Comparison of ENCODE assay signal across 25 cellular contexts in the genomic region with DNA sequence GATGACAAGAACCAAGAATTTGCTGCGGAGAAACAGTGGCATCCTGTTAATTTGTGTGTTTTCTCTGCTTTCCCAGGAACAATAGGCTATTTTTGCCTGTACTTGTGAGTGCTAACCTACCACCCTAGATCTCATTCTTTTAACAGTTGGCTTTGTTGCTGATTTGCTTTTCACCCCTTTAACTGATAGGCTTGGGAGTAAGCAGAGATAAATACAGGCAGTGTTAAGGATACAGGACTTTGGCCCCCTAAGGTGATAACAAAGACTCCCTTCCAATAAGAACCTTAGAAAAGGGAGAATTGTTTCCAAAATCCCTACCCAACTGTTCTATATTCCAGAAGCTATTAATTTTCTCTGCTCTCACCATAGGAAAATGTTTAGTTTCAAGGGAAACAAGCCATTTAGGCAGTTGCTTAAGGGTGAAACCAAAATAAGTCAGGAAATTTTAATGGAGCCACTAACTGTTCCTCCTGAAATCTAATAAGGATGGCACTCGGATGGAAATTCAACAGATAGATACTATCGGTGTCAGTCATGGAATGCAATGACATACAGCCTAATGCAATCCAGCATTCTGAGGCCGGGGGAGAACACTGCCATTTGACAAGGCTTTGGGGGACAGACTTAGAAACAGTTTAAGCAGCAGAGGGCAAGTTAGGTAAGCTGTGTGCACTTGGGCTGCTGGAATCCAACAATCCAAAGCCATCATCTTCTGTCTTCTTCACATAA.
DNase-seq lines count a peak whose midpoint lies in the region; ATAC-seq, FAIRE-seq and TF ChIP-seq lines count a peak whose summit lies in the region.
"Had no signal": no experiment of that assay in that cellular context is flagged by ENCODE, and none has a peak within 500 bp of the region (broad histone marks: within the 10 kb centered on the region; RNA-seq: fewer than 3 reads in every experiment).

No MANE protein-coding gene starts in this region.

- H3K36me3 Mint-ChIP-seq in GM23338 (ENCODE audit: low read depth), result peaks cover 5% of the 10 kb centered on the region; the same call in 2 of the 3 replicates
- no peaks in the 10 kb centered on the region for H3K36me3 Mint-ChIP-seq in natural killer cell treated with Interleukin-12 subunit alpha and Interleukin-12 subunit beta and Interleukin-15 and Interleukin-18, amount 100 ng/mL, for 72 hours
- H3K36me3 Mint-ChIP-seq: IgD-negative memory B cell had no signal

- no peak overlapping the region for H3K23ac ChIP-seq in neuronal stem cell (ENCODE audit: low read depth, low read length, poor library complexity)

- H4K8ac ChIP-seq in neuronal stem cell (ENCODE audit: low read depth, low read length), result no peak overlapping the region

- no peak overlapping the region for H3K27ac Mint-ChIP-seq in GM23338
- no peak overlapping the region for H3K27ac Mint-ChIP-seq in natural killer cell treated with Interleukin-12 subunit alpha and Interleukin-12 subunit beta and Interleukin-15 and Interleukin-18, amount 100 ng/mL, for 72 hours
- H3K27ac Mint-ChIP-seq: IgD-negative memory B cell had no signal

- peaks cover 11% of the 10 kb centered on the region for H3K4me1 Mint-ChIP-seq in GM23338
- H3K4me1 Mint-ChIP-seq in natural killer cell treated with Interleukin-12 subunit alpha and Interleukin-12 subunit beta and Interleukin-15 and Interleukin-18, amount 100 ng/mL, for 72 hours (ENCODE audit: low read depth in 2 of 2), result no peaks in the 10 kb centered on the region

- BruUV-seq in endothelial cell of umbilical vein (replicated peaks; lab: Mats Ljungman, UMichigan), result no TSS peak

- no peaks in the 10 kb centered on the region for H3F3A ChIP-seq in GM23338 (replicated peaks; ENCODE audit: low read depth)
- H3F3A ChIP-seq in SK-N-SH (replicated peaks; ENCODE audit: insufficient read depth), result no peaks in the 10 kb centered on the region

- H3K36me3 ChIP-seq in GM23338 (ENCODE audit: insufficient read depth) (no peaks in the 10 kb centered on the region), SK-N-SH (replicated peaks in 1 of 2; ENCODE audit: control insufficient read depth in 1 of 2, insufficient read depth in 2 of 2, low read length in 1 of 2) (no peaks in the 10 kb centered on the region), endothelial cell of umbilical vein (ENCODE audit: control insufficient read depth in 2 of 2, extremely low read depth in 1 of 2, insufficient read depth in 2 of 2, low read length in 2 of 2) (no peaks in the 10 kb centered on the region), neuronal stem cell (replicated peaks in 1 of 2; ENCODE audit: control insufficient read depth in 2 of 2, insufficient read depth in 2 of 2, low read length in 2 of 2) (no peaks in the 10 kb centered on the region)
- H3K36me3 ChIP-seq: BE2C had no signal

- H4K20me1 ChIP-seq in GM23338 (replicated peaks; ENCODE audit: insufficient read depth), result no peaks in the 10 kb centered on the region
- no peaks in the 10 kb centered on the region for H4K20me1 ChIP-seq in SK-N-SH (ENCODE audit: insufficient read depth)
- H4K20me1 ChIP-seq in endothelial cell of umbilical vein (replicated peaks; ENCODE audit: control insufficient read depth, extremely low read depth, insufficient read depth, low read length), result no peaks in the 10 kb centered on the region

- 27% methylated on average over 4 of the region's 4 CpGs for WGBS in SK-N-SH (ENCODE audit: low lambda C conversion rate)
- WGBS in neuronal stem cell (ENCODE audit: extremely low coverage in 2 of 2, insufficient read length in 2 of 2, insufficient replicate concordance in 1 of 2), 2 donors, result no CpG with 5 or more reads among the region's 4 CpGs

- H2AFZ ChIP-seq in GM23338 (no peak overlapping the region; the same call in 1 of the 2 replicates), SK-N-SH (ENCODE audit: low read depth) (peak overlapping the region; percentile 69), endothelial cell of umbilical vein (ENCODE audit: low read depth, low read length) (no peak overlapping the region), neuronal stem cell (ENCODE audit: low read length) (peak overlapping the region; percentile 55)
- H2AFZ ChIP-seq: PC-9 had no signal

- H3K79me1 ChIP-seq in neuronal stem cell (ENCODE audit: low read depth, low read length), result no peaks in the 10 kb centered on the region

- H3K4me2 ChIP-seq in GM23338 (no peak overlapping the region), SK-N-SH (no peak overlapping the region), endothelial cell of umbilical vein (ENCODE audit: insufficient read depth, low read length) (no peak overlapping the region), neuronal stem cell (ENCODE audit: insufficient read depth, low read length, poor library complexity, severe bottlenecking) (no peak overlapping the region)
- H3K4me2 ChIP-seq: A549, PC-9 had no signal

- no peak for FAIRE-seq in endothelial cell of umbilical vein (lab: Jason Lieb, UNC)
- FAIRE-seq: A549, GM19239 had no signal

- H3K9me3 ChIP-seq in SK-N-SH (no peaks in the 10 kb centered on the region), endothelial cell of umbilical vein (replicated peaks; ENCODE audit: control insufficient read depth, insufficient read depth, low read length) (no peaks in the 10 kb centered on the region), neuronal stem cell (replicated peaks in 1 of 2; ENCODE audit: control insufficient read depth in 2 of 2, insufficient read depth in 1 of 2, low read depth in 1 of 2, low read length in 2 of 2) (no peaks in the 10 kb centered on the region)
- H3K9me3 ChIP-seq: A549, BE2C had no signal

- H2AK5ac ChIP-seq in neuronal stem cell (ENCODE audit: low read depth, low read length), result no peak overlapping the region

- no peak overlapping the region for H3K4me3 ChIP-seq in GM23338
- H3K4me3 ChIP-seq in SK-N-SH (ENCODE audit: low read depth in 2 of 2, low read length in 1 of 2), result no peak overlapping the region
- H3K4me3 ChIP-seq in endothelial cell of umbilical vein (replicated peaks in 1 of 3; ENCODE audit: insufficient read depth in 1 of 3, low read depth in 1 of 3, low read length in 3 of 3), result no peak overlapping the region
- no peak overlapping the region for H3K4me3 ChIP-seq in neuronal stem cell (ENCODE audit: low read length in 2 of 2)
- H3K4me3 ChIP-seq: A549, PC-9, SK-N-MC had no signal

- no peaks in the 10 kb centered on the region for H3K9me2 ChIP-seq in GM23338 (ENCODE audit: insufficient read depth)
- no peaks in the 10 kb centered on the region for H3K9me2 ChIP-seq in SK-N-SH

- H3K4ac ChIP-seq in neuronal stem cell (ENCODE audit: low read length), result no peak overlapping the region

- H3K9me1 ChIP-seq in endothelial cell of umbilical vein (replicated peaks; ENCODE audit: control insufficient read depth, extremely low read depth, insufficient read depth, low read length), result no peaks in the 10 kb centered on the region

- H2BK120ac ChIP-seq in neuronal stem cell (ENCODE audit: low read depth, low read length), result no peak overlapping the region

- TF ChIP-seq EP300 in SK-N-SH (IDR thresholded peaks at IDR 0.05; ENCODE audit: borderline replicate concordance in 1 of 2, low read depth in 1 of 2, low read length in 1 of 2), result no peak

- intact Hi-C loops in endothelial cell of umbilical vein (cut with micrococcal nuclease), result no loop called here
- intact Hi-C loops in left cardiac atrium (cut with DNase I), result loop anchor here in 1 of 2 donors (10.0 kb wide), 1 partner anchor 71 kb away; no protein-coding TSS in a partner anchor

- no peaks in the 10 kb centered on the region for H3K4me1 ChIP-seq in GM23338 (ENCODE audit: insufficient read depth)
- H3K4me1 ChIP-seq in SK-N-SH (ENCODE audit: control insufficient read depth in 1 of 2, insufficient read depth in 2 of 2, low read depth in 1 of 2, low read length in 1 of 2), result peaks cover 0 to 7% of the 10 kb centered on the region in 2 experiments; a peak in 2 of 4 replicates
- no peaks in the 10 kb centered on the region for H3K4me1 ChIP-seq in endothelial cell of umbilical vein (ENCODE audit: control insufficient read depth, extremely low read depth, insufficient read depth, low read length)
- peaks cover 3 to 4% of the 10 kb centered on the region in 2 donors for H3K4me1 ChIP-seq in neuronal stem cell (ENCODE audit: control insufficient read depth in 2 of 2, insufficient read depth in 1 of 2, low read depth in 1 of 2, low read length in 2 of 2)
- H3K4me1 ChIP-seq: A549, BE2C had no signal

- peak; percentile 43; the same call in 1 of the 3 replicates for ATAC-seq in GM23338
- ATAC-seq in HG03045 (IDR thresholded peaks at IDR 0.05; ENCODE audit: unreplicated experiment), result no peak
- ATAC-seq in natural killer cell treated with Interleukin-12 subunit alpha and Interleukin-12 subunit beta and Interleukin-15 and Interleukin-18, amount 100 ng/mL, for 72 hours, result no peak
- no peak for ATAC-seq in left cardiac atrium
- ATAC-seq: A549 had no signal

- no peak for DNase-seq in GM23338 (ENCODE audit: low spot score)
- no peak for DNase-seq in SK-N-SH
- DNase-seq in endothelial cell of umbilical vein (ENCODE audit: low read depth, low spot score), result peak; percentile 28
- DNase-seq in neuronal stem cell (ENCODE audit: low spot score), result no peak
- no peak for DNase-seq in H4 (ENCODE audit: low spot score)
- DNase-seq in natural killer cell treated with Interleukin-12 subunit alpha and Interleukin-12 subunit beta and Interleukin-15 and Interleukin-18, amount 100 ng/mL, for 72 hours (ENCODE audit: low spot score), result no peak
- DNase-seq in left cardiac atrium, result no peak
- DNase-seq: BE2C, EL, GF-D8, HCEC 1CT, MV-4-11, NCI-H1694, NCI-H2081, NCI-H2171 treated with DMSO at 0.1 percent for 48 hours, NCI-H446 treated with DMSO at 0.1 percent for 48 hours, NCI-H526 treated with DMSO at 0.1 percent for 48 hours, PC-9, RPMI8226, SHP77 had no signal

- H3K27me3 Mint-ChIP-seq in GM23338 (ENCODE audit: insufficient read depth, low read depth, poor library complexity), result peaks cover 2% of the 10 kb centered on the region
- peaks cover 6 to 9% of the 10 kb centered on the region in 2 donors for H3K27me3 Mint-ChIP-seq in natural killer cell treated with Interleukin-12 subunit alpha and Interleukin-12 subunit beta and Interleukin-15 and Interleukin-18, amount 100 ng/mL, for 72 hours
- H3K27me3 Mint-ChIP-seq: IgD-negative memory B cell had no signal

- no peak for TF ChIP-seq POLR2A in endothelial cell of umbilical vein (IDR thresholded peaks at IDR 0.05; ENCODE audit: low read depth, low read length)

- no peak overlapping the region for H3K18ac ChIP-seq in neuronal stem cell (ENCODE audit: low read length)

- no peak overlapping the region for H2BK12ac ChIP-seq in neuronal stem cell (ENCODE audit: low read length)

- H3K27ac ChIP-seq in GM23338 (ENCODE audit: low read depth) (no peak overlapping the region), SK-N-SH (ENCODE audit: low read depth in 2 of 2, low read length in 1 of 2) (no peak overlapping the region), endothelial cell of umbilical vein (ENCODE audit: insufficient read depth, low read depth, low read length) (no peak overlapping the region), neuronal stem cell (replicated peaks; ENCODE audit: low read length) (no peak overlapping the region)
- H3K27ac ChIP-seq: A549, PC-9, SK-N-MC had no signal

- dilution Hi-C loops in endothelial cell of umbilical vein (cut with MboI; ENCODE audit: extremely low pct_ligation_motif_present, low sequenced_read_pairs), result no loop called here

- no peak for TF ChIP-seq RAD21 in SK-N-SH (IDR thresholded peaks at IDR 0.05; ENCODE audit: low read length)

- H4K91ac ChIP-seq in neuronal stem cell (ENCODE audit: low read depth, low read length, poor library complexity), result no peak overlapping the region

- no peak overlapping the region for H2BK5ac ChIP-seq in neuronal stem cell (ENCODE audit: low read length)

- H2BK15ac ChIP-seq in neuronal stem cell (ENCODE audit: low read length), result no peak overlapping the region

- H3K9me3 Mint-ChIP-seq in GM23338, result peaks cover 6% of the 10 kb centered on the region; the same call in 2 of the 3 replicates
- H3K9me3 Mint-ChIP-seq in natural killer cell treated with Interleukin-12 subunit alpha and Interleukin-12 subunit beta and Interleukin-15 and Interleukin-18, amount 100 ng/mL, for 72 hours, result no peaks in the 10 kb centered on the region

- CTCF ChIA-PET in SK-N-SH (lab: Yijun Ruan, JAX), result interaction anchor here (1.0 to 1.3 kb wide), 3 partner anchors 11 to 477 kb away, joined by 3 to 4 read pairs (median 3); no protein-coding TSS in a partner anchor
- CTCF ChIA-PET in endothelial cell of umbilical vein (lab: Charles Lee), result interaction anchor here (1.1 kb wide), 1 partner anchor 10 kb away, joined by 3 read pairs; no protein-coding TSS in a partner anchor

- H3K14ac ChIP-seq in neuronal stem cell (ENCODE audit: low read length), result no peak overlapping the region

- H3K9ac ChIP-seq in SK-N-SH (no peak overlapping the region), endothelial cell of umbilical vein (replicated peaks; ENCODE audit: extremely low read depth, insufficient read depth, low read length) (no peak overlapping the region), neuronal stem cell (ENCODE audit: low read depth, low read length, poor library complexity) (no peak overlapping the region)

- H3K27me3 ChIP-seq in GM23338 (ENCODE audit: insufficient read depth) (no peaks in the 10 kb centered on the region), SK-N-SH (ENCODE audit: insufficient read depth) (no peaks in the 10 kb centered on the region), endothelial cell of umbilical vein (ENCODE audit: control insufficient read depth in 2 of 2, insufficient read depth in 2 of 2, low read length in 2 of 2) (no peaks in the 10 kb centered on the region), neuronal stem cell (ENCODE audit: control insufficient read depth in 3 of 3, insufficient read depth in 3 of 3, low read depth in 1 of 3, low read length in 3 of 3) (no peaks in the 10 kb centered on the region)
- H3K27me3 ChIP-seq: BE2C had no signal

- POLR2A ChIA-PET in SK-N-SH (lab: Yijun Ruan, JAX) (no interaction called here), endothelial cell of umbilical vein (lab: Charles Lee) (no interaction called here)

- H3K79me2 ChIP-seq in GM23338 (replicated peaks; ENCODE audit: insufficient read depth) (no peaks in the 10 kb centered on the region), SK-N-SH (ENCODE audit: insufficient read depth) (no peaks in the 10 kb centered on the region), endothelial cell of umbilical vein (ENCODE audit: control insufficient read depth, insufficient read depth, low read length) (no peaks in the 10 kb centered on the region)

- TF ChIP-seq CTCF in GM23338 (conservative IDR thresholded peaks at IDR 0.05; ENCODE audit: low read depth in 2 of 2), result no peak
- no peak for TF ChIP-seq CTCF in SK-N-SH (IDR thresholded peaks at IDR 0.05)
- no peak for TF ChIP-seq CTCF in endothelial cell of umbilical vein (IDR thresholded peaks at IDR 0.05; ENCODE audit: extremely low read depth in 1 of 2, insufficient read depth in 1 of 2, low read depth in 1 of 2, low read length in 2 of 2)

- no peak overlapping the region for H3K4me3 Mint-ChIP-seq in GM23338
- no peak overlapping the region for H3K4me3 Mint-ChIP-seq in natural killer cell treated with Interleukin-12 subunit alpha and Interleukin-12 subunit beta and Interleukin-15 and Interleukin-18, amount 100 ng/mL, for 72 hours
- H3K4me3 Mint-ChIP-seq: IgD-negative memory B cell had no signal

Comparison
In these comparisons a context has a peak if more than half of its experiments do, and no peak if none do; other contexts are left out.
1. H2AFZ ChIP-seq: peak in SK-N-SH (single experiment) and neuronal stem cell (single experiment); none in GM23338 (single experiment) and endothelial cell of umbilical vein (single experiment).